ENCODE assay signal across 20 cellular contexts in genomic region chr5:11248958-11249357, GRCh38.
"Had no signal": no experiment of that assay in that cellular context is flagged by ENCODE, and none has a peak within 500 bp of the region (broad histone marks: within the 10 kb centered on the region; RNA-seq: fewer than 3 reads in every experiment).

No MANE protein-coding gene starts in this region.

- H3K27ac Mint-ChIP-seq: natural killer cell, neural progenitor cell had no signal

- H3K4me1 ChIP-seq: colonic mucosa, gastroesophageal sphincter, neural progenitor cell, stomach had no signal

- H3K9me3 ChIP-seq: colonic mucosa, esophagus squamous epithelium, gastroesophageal sphincter, ovary, stomach, thoracic aorta had no signal

- DNase-seq: colonic mucosa; dermis blood vessel endothelial cell; esophagus squamous epithelium; foreskin fibroblast; glutamatergic neuron; mammary epithelial cell; natural killer cell; nucleus accumbens; ovary; right cardiac atrium; small intestine; stimulated activated CD4-positive, alpha-beta T cell treated with anti-CD3 and anti-CD28 coated beads, Interleukin-12 subunit alpha, Interleukin-12 subunit beta, amount 100 ng/mL, for 4 hours; stimulated activated naive CD4-positive, alpha-beta T cell; stomach; substantia nigra; trophoblast cell had no signal

- H3K27ac ChIP-seq: colonic mucosa, esophagus squamous epithelium, gastroesophageal sphincter, hepatocyte, neural progenitor cell, ovary, stomach, thoracic aorta had no signal

- H3K36me3 Mint-ChIP-seq: natural killer cell had no signal

- ATAC-seq: gastroesophageal sphincter, natural killer cell, right cardiac atrium had no signal

- H3K9me3 Mint-ChIP-seq: natural killer cell, neural progenitor cell had no signal

- H3K27me3 ChIP-seq: colonic mucosa, esophagus squamous epithelium, gastroesophageal sphincter, hepatocyte, neural progenitor cell, ovary, stomach had no signal

- H3K36me3 ChIP-seq: colonic mucosa, esophagus squamous epithelium, gastroesophageal sphincter, neural progenitor cell, ovary, stomach, thoracic aorta had no signal

- H3K4me3 ChIP-seq: colonic mucosa, esophagus squamous epithelium, gastroesophageal sphincter, hepatocyte, neural progenitor cell, ovary, stomach, thoracic aorta had no signal

- H3K4me3 Mint-ChIP-seq: natural killer cell, neural progenitor cell had no signal
